In genomic region chr11:15826826-15827225, GRCh38 we compare ENCODE assay signal across 8 cellular contexts.
DNase-seq lines count a peak whose midpoint lies in the region; ATAC-seq, FAIRE-seq and TF ChIP-seq lines count a peak whose summit lies in the region.

No MANE protein-coding gene starts in this region.

- POLR2A ChIA-PET in GM12878 (lab: Charles Lee), result no interaction called here

- no peak overlapping the region for H3K4me3 Mint-ChIP-seq in Calu3 (ENCODE audit: low read depth, unreplicated experiment)

- no peaks in the 10 kb centered on the region for H4K20me1 ChIP-seq in MM.1S (ENCODE audit: insufficient read depth, low read length)
- no peaks in the 10 kb centered on the region for H4K20me1 ChIP-seq in GM12878 (ENCODE audit: control insufficient read depth, insufficient read depth)

- no peaks in the 10 kb centered on the region for H3F3A ChIP-seq in MM.1S (ENCODE audit: insufficient read depth, low read length)

- no peak for FAIRE-seq in GM12878 (lab: Jason Lieb, UNC)

- no peak overlapping the region for H3K9ac ChIP-seq in MM.1S (ENCODE audit: low read length)
- H3K9ac ChIP-seq in GM12878 (ENCODE audit: control insufficient read depth, insufficient read depth, low read length), result no peak overlapping the region

- no peaks in the 10 kb centered on the region for H3K9me3 Mint-ChIP-seq in Calu3 (ENCODE audit: low read depth, unreplicated experiment)

- no peak overlapping the region for H3K4me3 ChIP-seq in MM.1S (ENCODE audit: low read length)
- H3K4me3 ChIP-seq in GM12878, result no peak overlapping the region
- H3K4me3 ChIP-seq in right lobe of liver, result no peak overlapping the region

- H3K79me2 ChIP-seq in MM.1S (ENCODE audit: low read length), result no peaks in the 10 kb centered on the region
- H3K79me2 ChIP-seq in GM12878 (ENCODE audit: control insufficient read depth, insufficient read depth, low read length), result no peaks in the 10 kb centered on the region

- H3K27ac Mint-ChIP-seq in Calu3 (ENCODE audit: unreplicated experiment), result no peak overlapping the region

- DNase-seq in Calu3, result peak; percentile 74
- DNase-seq in MM.1S, result peak; percentile 31
- DNase-seq in GM12878 (ENCODE audit: low read depth, low spot score), result no peak
- DNase-seq in right lobe of liver, result peak in 2 of 3 donors; percentile 28 to 54
- no peak for DNase-seq in dedifferentiated amniotic fluid mesenchymal stem cell (ENCODE audit: extremely low spot score)
- DNase-seq in DMS79 (lab: John Stamatoyannopoulos, UW), result no peak

- H2AFZ ChIP-seq in MM.1S (ENCODE audit: low read length) (no peak overlapping the region), GM12878 (ENCODE audit: control insufficient read depth, low read depth, low read length) (no peak overlapping the region)

- peak; percentile 66 for ATAC-seq in GM19035 (IDR thresholded peaks at IDR 0.05; ENCODE audit: unreplicated experiment)
- ATAC-seq in GM12878, result peak; percentile 91
- ATAC-seq in right lobe of liver, result peak; percentile 18 to 56 (median 46)
- ATAC-seq in HG03039 (IDR thresholded peaks at IDR 0.05; ENCODE audit: unreplicated experiment), result no peak

- BruUV-seq in Calu3 (replicated peaks; lab: Mats Ljungman, UMichigan) (no TSS peak), GM12878 (replicated peaks; lab: Mats Ljungman, UMichigan) (no TSS peak)

- TF ChIP-seq RAD21 in GM12878 (IDR thresholded peaks at IDR 0.05; ENCODE audit: insufficient read depth, low read depth, low read length), result peak; percentile 51; the same call in 1 of the 2 replicates

- H3K4me2 ChIP-seq in MM.1S (ENCODE audit: low read depth, low read length) (no peak overlapping the region), GM12878 (ENCODE audit: control insufficient read depth, insufficient read depth) (no peak overlapping the region)

- TF ChIP-seq CTCF in Calu3 (IDR thresholded peaks at IDR 0.05; ENCODE audit: unreplicated experiment) (peak; percentile 80), MM.1S (IDR thresholded peaks at IDR 0.05; ENCODE audit: low read length) (peak; percentile 66), GM12878 (IDR thresholded peaks at IDR 0.05 in 2 of 3, conservative IDR thresholded peaks at IDR 0.05 in 1 of 3; ENCODE audit: control insufficient read depth in 2 of 3, extremely low read depth in 1 of 3, insufficient read depth in 1 of 3, low read depth in 3 of 3, low read length in 3 of 3) (peak; percentile 46 to 55 (median 53)), right lobe of liver (IDR thresholded peaks at IDR 0.05) (peak; percentile 16 to 48 (median 36))

- no peak for TF ChIP-seq POLR2A in GM12878 (IDR thresholded peaks at IDR 0.05; ENCODE audit: low read depth, low read length)
- no peak for TF ChIP-seq POLR2A in right lobe of liver (IDR thresholded peaks at IDR 0.05)

- H3K36me3 ChIP-seq in MM.1S (replicated peaks; ENCODE audit: insufficient read depth, low read length) (no peaks in the 10 kb centered on the region), GM12878 (ENCODE audit: control insufficient read depth in 2 of 2, insufficient read depth in 2 of 2, low read length in 1 of 2) (no peaks in the 10 kb centered on the region), right lobe of liver (no peaks in the 10 kb centered on the region)

- H3K27ac ChIP-seq in MM.1S (ENCODE audit: low read length), result no peak overlapping the region
- no peak overlapping the region for H3K27ac ChIP-seq in GM12878 (ENCODE audit: control insufficient read depth, insufficient read depth)
- no peak overlapping the region for H3K27ac ChIP-seq in right lobe of liver

- H3K27me3 Mint-ChIP-seq in Calu3 (ENCODE audit: unreplicated experiment), result no peaks in the 10 kb centered on the region

- peaks cover 17% of the 10 kb centered on the region for H3K4me1 Mint-ChIP-seq in Calu3 (ENCODE audit: low read depth, unreplicated experiment)

- TF ChIP-seq EP300 in GM12878 (IDR thresholded peaks at IDR 0.05; ENCODE audit: borderline replicate concordance in 1 of 2, control insufficient read depth in 1 of 2, low read depth in 2 of 2, low read length in 2 of 2), result no peak

- H3K9me2 ChIP-seq in MM.1S (replicated peaks; ENCODE audit: insufficient read depth, low read length), result no peaks in the 10 kb centered on the region

- RAD21 ChIA-PET in GM12878 (lab: Charles Lee; ENCODE audit: unreplicated experiment), result no interaction called here

- H3K4me1 ChIP-seq in MM.1S (ENCODE audit: low read length) (no peaks in the 10 kb centered on the region), GM12878 (ENCODE audit: control insufficient read depth, insufficient read depth, low read length) (no peaks in the 10 kb centered on the region), right lobe of liver (no peaks in the 10 kb centered on the region)

- no peaks in the 10 kb centered on the region for H3K27me3 ChIP-seq in MM.1S (replicated peaks; ENCODE audit: insufficient read depth, low read length)
- no peaks in the 10 kb centered on the region for H3K27me3 ChIP-seq in GM12878 (replicated peaks in 1 of 2; ENCODE audit: control insufficient read depth in 2 of 2, insufficient read depth in 2 of 2, low read length in 1 of 2)
- no peaks in the 10 kb centered on the region for H3K27me3 ChIP-seq in right lobe of liver

- intact Hi-C loops in Calu3 (cut with micrococcal nuclease; ENCODE audit: unreplicated experiment) (no loop called here), GM12878 (cut with micrococcal nuclease; ENCODE audit: unreplicated experiment) (loop anchor here (5.0 kb wide), 1 partner anchor 160 kb away; no protein-coding TSS in a partner anchor), right lobe of liver (cut with DNase I) (no loop called here)

- SMC1A ChIA-PET in GM12878 (lab: Charles Lee; ENCODE audit: uncharacterized antibody, unreplicated experiment), result interaction anchor here (0.8 to 1.2 kb wide), 3 partner anchors 9 to 787 kb away, joined by 3 to 4 read pairs (median 4); no protein-coding TSS in a partner anchor

- H3K9me3 ChIP-seq in MM.1S (replicated peaks; ENCODE audit: insufficient read depth, low read length), result no peaks in the 10 kb centered on the region
- no peaks in the 10 kb centered on the region for H3K9me3 ChIP-seq in GM12878 (replicated peaks; ENCODE audit: control insufficient read depth, insufficient read depth, low read length)
- H3K9me3 ChIP-seq in right lobe of liver, result no peaks in the 10 kb centered on the region

- CTCF ChIA-PET in Calu3 (lab: Charles Lee) (interaction anchor here (0.6 to 1.0 kb wide), 2 partner anchors 12 to 414 kb away, joined by 3 read pairs; no protein-coding TSS in a partner anchor), GM12878 (lab: Yijun Ruan, JAX) (interaction anchor here (0.8 to 1.9 kb wide), 7 partner anchors 12 to 787 kb away, joined by 3 to 11 read pairs (median 4); no protein-coding TSS in a partner anchor)

- in situ Hi-C loops in GM12878 (cut with MboI), result loop anchor here (25.0 kb wide), 1 partner anchor 785 kb away; no protein-coding TSS in a partner anchor

- H3K36me3 Mint-ChIP-seq in Calu3 (ENCODE audit: insufficient read depth, unreplicated experiment), result no peaks in the 10 kb centered on the region

TF ChIP-seq in GM12878, 131 proteins besides CTCF, POLR2A, EP300 and RAD21:
- TF ChIP-seq POU2F2 (IDR thresholded peaks at IDR 0.05; ENCODE audit: borderline replicate concordance, low read depth, low read length) (no peak), SMC3 (IDR thresholded peaks at IDR 0.05; ENCODE audit: borderline replicate concordance, low read length) (peak; percentile 46; the same call in 1 of the 2 replicates), CREM (IDR thresholded peaks at IDR 0.05; ENCODE audit: low read depth) (no peak), ZZZ3 (IDR thresholded peaks at IDR 0.05; ENCODE audit: control insufficient read depth, insufficient read length, low read depth) (no peak), POLR2AphosphoS5 (IDR thresholded peaks at IDR 0.05; ENCODE audit: low read length) (no peak)

Comparison
In these comparisons a context has a peak if more than half of its experiments do, and no peak if none do; other contexts are left out.
1. DNase-seq: peak in Calu3 (single experiment), MM.1S (single experiment) and right lobe of liver (2 of 3); none in GM12878 (single experiment), dedifferentiated amniotic fluid mesenchymal stem cell (single experiment) and DMS79 (single experiment).
2. Peak in every context shown above with its lines, with median percentiles within 50 percentile points of each other: CTCF ChIP-seq.